Comparison of ENCODE assay signal across 8 cellular contexts in genomic region chr4:85475631-85476233, GRCh38. TPM values are rescaled to one million over a fixed set of nuclear protein-coding genes. Genes with fewer than 3 reads are reported as not detected.
DNase-seq lines count a peak whose midpoint lies in the region; ATAC-seq, FAIRE-seq and TF ChIP-seq lines count a peak whose summit lies in the region.

No MANE protein-coding gene starts in this region.

- peak overlapping the region; percentile 67 for H3K4me3 ChIP-seq in MG63
- H3K4me3 ChIP-seq in colonic mucosa = peak overlapping the region; percentile 47
- peak overlapping the region; percentile 53 for H3K4me3 ChIP-seq in lung

- ATAC-seq in lung (ENCODE audit: insufficient read depth, low FRiP score) (no peak), HG03432 (IDR thresholded peaks at IDR 0.05; ENCODE audit: unreplicated experiment) (no peak), HG03025 (IDR thresholded peaks at IDR 0.05; ENCODE audit: low FRiP score, unreplicated experiment) (no peak)

- WGBS in lung, 2 donors = 5 to 8% methylated on average over 10 to 14 of the region's 21 CpGs

- H3K27me3 ChIP-seq in MG63 = no peaks in the 10 kb centered on the region
- H3K27me3 ChIP-seq in colonic mucosa = no peaks in the 10 kb centered on the region
- H3K27me3 ChIP-seq in lung (ENCODE audit: control insufficient read depth, insufficient read depth) = no peaks in the 10 kb centered on the region

- intact Hi-C loops in colonic mucosa (cut with DNase I) = no loop called here

- peak; percentile 89 for FAIRE-seq in A204.1 (lab: Jason Lieb, UNC)

- DNase-seq in MG63 = peak; percentile 16
- DNase-seq in colonic mucosa = peak; percentile 28
- DNase-seq in lung (ENCODE audit: low spot score) = no peak
- DNase-seq in SHP77 treated with DMSO at 0.1 percent for 48 hours (lab: John Stamatoyannopoulos, UW) = no peak
- no peak for DNase-seq in A172 (ENCODE audit: low spot score)

- H3K9ac ChIP-seq in colonic mucosa (ENCODE audit: low read depth in 2 of 2, low read length in 2 of 2) = no peak overlapping the region

- H3K36me3 ChIP-seq in MG63 (no peaks in the 10 kb centered on the region), colonic mucosa (no peaks in the 10 kb centered on the region), lung (ENCODE audit: control insufficient read depth in 2 of 2, insufficient read depth in 2 of 2, low read length in 2 of 2) (no peaks in the 10 kb centered on the region)

- H3K9me3 ChIP-seq in MG63 = no peaks in the 10 kb centered on the region
- no peaks in the 10 kb centered on the region for H3K9me3 ChIP-seq in colonic mucosa
- no peaks in the 10 kb centered on the region for H3K9me3 ChIP-seq in lung (ENCODE audit: control insufficient read depth in 2 of 2, insufficient read depth in 1 of 2, low read length in 1 of 2)

- H3K27ac ChIP-seq in colonic mucosa (peak overlapping the region; percentile 45), lung (ENCODE audit: low read depth in 1 of 2, low read length in 1 of 2) (peak overlapping the region in 1 of 2 donors; percentile 93)

- H3K4me1 ChIP-seq in colonic mucosa = no peaks in the 10 kb centered on the region
- peaks cover 2 to 4% of the 10 kb centered on the region in 2 donors for H3K4me1 ChIP-seq in lung (ENCODE audit: control insufficient read depth in 2 of 2, insufficient read depth in 2 of 2, low read length in 2 of 2)

- no peak for TF ChIP-seq CTCF in colonic mucosa (IDR thresholded peaks at IDR 0.05)
- TF ChIP-seq CTCF in lung (IDR thresholded peaks at IDR 0.05; ENCODE audit: control extremely low read depth, extremely low read depth) = no peak

RNA-seq across cellular contexts. Expression of gene ARHGAP24, which starts 0.8 kb away (rescaled TPM):
- total RNA-seq in MG63 (2014; rRNA removed; shearing (Covaris generic); ENCODE audit: low replicate concordance) = 1.5 and 4.7 TPM in 2 replicates
- total RNA-seq in colonic mucosa (1 to 10 TPM; 4.2 to 5.2 TPM), lung (10 to 100 TPM; 30.8 to 79.4 TPM)
- polyA plus RNA-seq in lung = 10 to 100 TPM in 1 of 2 donors, 1 to 10 TPM in 1; 10.0 to 12.4 TPM
- 1.3 and 2.6 TPM in 2 replicates for total RNA-seq in A172 (2014; rRNA removed; shearing (Covaris generic))

Comparison
In these comparisons a context has a peak if more than half of its experiments do, and no peak if none do; other contexts are left out.
1. DNase-seq: peak in MG63 (single experiment) and colonic mucosa (single experiment); none in lung (single experiment), SHP77 treated with DMSO at 0.1 percent for 48 hours (single experiment) and A172 (single experiment).
2. Peak in every context shown above with its lines, with median percentiles within 50 percentile points of each other: H3K4me3 ChIP-seq.